ENCODE assay signal across 20 cellular contexts in genomic region chr14:41872906-41873305, GRCh38.
DNase-seq lines count a peak whose midpoint lies in the region; ATAC-seq and TF ChIP-seq lines count a peak whose summit lies in the region.
"Had no signal": no experiment of that assay in that cellular context is flagged by ENCODE, and none has a peak within 500 bp of the region (broad histone marks: within the 10 kb centered on the region; RNA-seq: fewer than 3 reads in every experiment).

No MANE protein-coding gene starts in this region.

- no peak for ATAC-seq in HG03135 (IDR thresholded peaks at IDR 0.05; ENCODE audit: unreplicated experiment)
- ATAC-seq: effector memory CD8-positive, alpha-beta T cell; heart right ventricle; left cardiac atrium had no signal

- H3K27ac ChIP-seq in brain microvascular endothelial cell (peak overlapping the region; percentile 45), smooth muscle cell (ENCODE audit: low read depth) (peak overlapping the region; percentile 95)
- H3K27ac ChIP-seq: colonic mucosa, heart right ventricle, skin epidermis had no signal

- no peaks in the 10 kb centered on the region for H3K36me3 ChIP-seq in brain microvascular endothelial cell (replicated peaks)
- H3K36me3 ChIP-seq in smooth muscle cell (ENCODE audit: low read depth): no peaks in the 10 kb centered on the region
- H3K36me3 ChIP-seq: BE2C, colonic mucosa, heart right ventricle had no signal

- H3K4me3 ChIP-seq in brain microvascular endothelial cell (ENCODE audit: low read depth, low read length) (no peak overlapping the region), fibroblast of villous mesenchyme (ENCODE audit: low read depth, low read length) (no peak overlapping the region), smooth muscle cell (peak overlapping the region; percentile 11)
- H3K4me3 ChIP-seq: colonic mucosa, heart right ventricle, skin epidermis had no signal

- TF ChIP-seq CTCF in brain microvascular endothelial cell (IDR thresholded peaks at IDR 0.05; ENCODE audit: low read depth, low read length, missing control alignments) (no peak), fibroblast of villous mesenchyme (IDR thresholded peaks at IDR 0.05; ENCODE audit: insufficient read depth, low read depth, low read length) (no peak), smooth muscle cell (IDR thresholded peaks at IDR 0.05; ENCODE audit: borderline replicate concordance, insufficient read depth, poor library complexity, severe bottlenecking) (no peak)

- peak overlapping the region; percentile 70 for H3K4me2 ChIP-seq in smooth muscle cell

- 44% methylated on average over 1 of the region's 1 CpG for WGBS in smooth muscle cell (ENCODE audit: low lambda C conversion rate)

- H3K9me3 ChIP-seq in smooth muscle cell (replicated peaks; ENCODE audit: low read depth): no peaks in the 10 kb centered on the region
- H3K9me3 ChIP-seq: BE2C, colonic mucosa had no signal

- no peaks in the 10 kb centered on the region for H3F3A ChIP-seq in smooth muscle cell (ENCODE audit: low read depth)

- DNase-seq in NCI-H1694 (lab: John Stamatoyannopoulos, UW) (peak; percentile 19), NCI-H1694 treated with DMSO at 0.1 percent for 48 hours (lab: John Stamatoyannopoulos, UW) (no peak), brain microvascular endothelial cell (no peak), fibroblast of villous mesenchyme (ENCODE audit: low read depth) (peak; percentile 2), smooth muscle cell (lab: John Stamatoyannopoulos, UW; ENCODE audit: unreplicated experiment) (no peak), NCI-H82 (lab: John Stamatoyannopoulos, UW) (no peak)
- DNase-seq in stimulated activated CD4-positive, alpha-beta T cell treated with anti-CD3 and anti-CD28 coated beads, Interleukin-4, amount 100 ng/mL, for 24 hours: no peak
- DNase-seq: activated gamma-delta T cell; BE2C; colonic mucosa; DND-41; effector memory CD8-positive, alpha-beta T cell; HCEC 1CT; heart right ventricle; left cardiac atrium; NCI-H1105; NCI-H524; stimulated activated CD4-positive, alpha-beta T cell treated with anti-CD3 and anti-CD28 coated beads, Interleukin-1b, Interleukin-23, amount 100 ng/mL, for 48 hours had no signal

- H4K20me1 ChIP-seq in smooth muscle cell (ENCODE audit: low read depth): no peaks in the 10 kb centered on the region

- no peaks in the 10 kb centered on the region for H3K27me3 ChIP-seq in brain microvascular endothelial cell (replicated peaks)
- H3K27me3 ChIP-seq in smooth muscle cell (ENCODE audit: low read depth): no peaks in the 10 kb centered on the region
- H3K27me3 ChIP-seq: BE2C, colonic mucosa, heart right ventricle had no signal

- no peak overlapping the region for H2AFZ ChIP-seq in smooth muscle cell (ENCODE audit: low read depth)

- peak overlapping the region; percentile 89 for H3K9ac ChIP-seq in smooth muscle cell (ENCODE audit: low read depth)

- H3K4me1 ChIP-seq in smooth muscle cell (ENCODE audit: low read depth): peaks cover 3% of the 10 kb centered on the region
- H3K4me1 ChIP-seq: BE2C, colonic mucosa, heart right ventricle had no signal

- in situ Hi-C loops in brain microvascular endothelial cell (cut with HindIII; ENCODE audit: low pct_ligation_motif_present, low sequenced_read_pairs): no loop called here

- peaks cover 18% of the 10 kb centered on the region for H3K79me2 ChIP-seq in smooth muscle cell (ENCODE audit: low read depth)

Comparison
In these comparisons a context has a peak if more than half of its experiments do, and no peak if none do; other contexts are left out.
1. DNase-seq: peak in NCI-H1694 (single experiment) and fibroblast of villous mesenchyme (single experiment); none in NCI-H1694 treated with DMSO at 0.1 percent for 48 hours (single experiment), brain microvascular endothelial cell (single experiment), smooth muscle cell (single experiment), NCI-H82 (single experiment) and stimulated activated CD4-positive, alpha-beta T cell treated with anti-CD3 and anti-CD28 coated beads, Interleukin-4, amount 100 ng/mL, for 24 hours (single experiment).